8 cellular contexts compared by ENCODE assay signal in the genomic region with DNA sequence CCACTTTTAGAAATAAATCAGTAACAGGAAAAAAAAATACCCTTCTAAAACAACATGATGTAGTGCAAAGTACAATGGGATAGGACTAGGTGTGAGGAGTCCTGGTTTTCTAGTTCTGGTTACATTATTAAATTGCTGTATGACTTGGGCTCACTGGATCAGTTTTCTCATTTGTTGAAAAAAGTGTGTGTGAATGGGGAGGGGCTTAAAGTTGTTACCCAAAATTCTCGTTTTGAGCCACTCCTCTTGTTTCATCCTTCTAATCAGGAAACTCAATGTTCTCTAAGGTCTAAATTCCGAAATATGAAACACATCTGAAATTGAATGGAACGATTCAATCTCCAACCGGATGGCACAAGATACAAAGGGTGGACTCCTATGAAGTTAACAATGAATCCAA. TPM values are rescaled to one million over a fixed set of nuclear protein-coding genes. Genes with fewer than 3 reads are reported as not detected.
A peak's percentile ranks its signal among the peaks of the same experiment; 100 is the strongest.
DNase-seq lines count a peak whose midpoint lies in the region; ATAC-seq and TF ChIP-seq lines count a peak whose summit lies in the region.

No MANE protein-coding gene starts in this region.

- no peaks in the 10 kb centered on the region for H3K27me3 Mint-ChIP-seq in activated CD8-positive, alpha-beta memory T cell treated with anti-CD3 and anti-CD28 coated beads, Interleukin-2, amount 10 ng/mL, durations not matched to agents 7 days and 5 days
- peaks cover 3% of the 10 kb centered on the region for H3K27me3 Mint-ChIP-seq in activated CD8-positive, alpha-beta T cell treated with anti-CD3 and anti-CD28 coated beads, Interleukin-2, amount 10 ng/mL, durations not matched to agents 7 days and 5 days (ENCODE audit: low read depth)

- no peaks in the 10 kb centered on the region for H3K9me3 ChIP-seq in thymus (ENCODE audit: control insufficient read depth)

- H3K36me3 Mint-ChIP-seq in activated CD8-positive, alpha-beta memory T cell treated with anti-CD3 and anti-CD28 coated beads, Interleukin-2, amount 10 ng/mL, durations not matched to agents 7 days and 5 days = peaks cover 13% of the 10 kb centered on the region
- peaks cover 29% of the 10 kb centered on the region for H3K36me3 Mint-ChIP-seq in activated CD8-positive, alpha-beta T cell treated with anti-CD3 and anti-CD28 coated beads, Interleukin-2, amount 10 ng/mL, durations not matched to agents 7 days and 5 days (ENCODE audit: low read depth)

- H3K4me3 ChIP-seq in kidney epithelial cell (ENCODE audit: low read depth, low read length) (peak overlapping the region; percentile 96), thymus (ENCODE audit: low read length) (peak overlapping the region; percentile 89)

- H3K27ac ChIP-seq in thymus (ENCODE audit: low read depth) = no peak overlapping the region

- WGBS in thymus = 25% methylated on average over 4 of the region's 4 CpGs

- no peak for TF ChIP-seq CTCF in kidney epithelial cell (IDR thresholded peaks at IDR 0.05; ENCODE audit: insufficient read depth, low read length, poor library complexity, severe bottlenecking)

- H3K4me1 ChIP-seq in thymus (ENCODE audit: control insufficient read depth, insufficient read depth, low read length) = peaks cover 4% of the 10 kb centered on the region

- no peak for TF ChIP-seq POLR2A in GM18505 (IDR thresholded peaks at IDR 0.05; ENCODE audit: borderline replicate concordance, extremely low read depth, insufficient read depth, insufficient read length)

- H3K4me3 Mint-ChIP-seq in activated CD8-positive, alpha-beta memory T cell treated with anti-CD3 and anti-CD28 coated beads, Interleukin-2, amount 10 ng/mL, durations not matched to agents 7 days and 5 days = peak overlapping the region; percentile 96
- H3K4me3 Mint-ChIP-seq in activated CD8-positive, alpha-beta T cell treated with anti-CD3 and anti-CD28 coated beads, Interleukin-2, amount 10 ng/mL, durations not matched to agents 7 days and 5 days = peak overlapping the region; percentile 95

- CTCF ChIA-PET in activated CD8-positive, alpha-beta memory T cell treated with anti-CD3 and anti-CD28 coated beads, Interleukin-2, amount 10 ng/mL, durations not matched to agents 7 days and 5 days (lab: Charles Lee) = interaction anchor here (1.3 to 1.7 kb wide), 2 partner anchors 20 to 23 kb away, joined by 3 to 4 read pairs; no protein-coding TSS in a partner anchor
- CTCF ChIA-PET in activated CD8-positive, alpha-beta T cell treated with anti-CD3 and anti-CD28 coated beads, Interleukin-2, amount 10 ng/mL, durations not matched to agents 7 days and 5 days (lab: Charles Lee) = interaction anchor here (2.5 to 4.0 kb wide), 2 partner anchors 28 to 30 kb away, joined by 8 to 17 read pairs; no protein-coding TSS in a partner anchor

- H3K27me3 ChIP-seq in kidney epithelial cell (ENCODE audit: control insufficient read depth, insufficient read depth, low read length) (no peaks in the 10 kb centered on the region), thymus (ENCODE audit: control insufficient read depth, insufficient read depth) (no peaks in the 10 kb centered on the region)

- POLR2A ChIA-PET in activated CD8-positive, alpha-beta T cell treated with anti-CD3 and anti-CD28 coated beads, Interleukin-2, amount 10 ng/mL, durations not matched to agents 7 days and 5 days (lab: Charles Lee) = interaction anchor here (1.5 kb wide), 1 partner anchor 30 kb away, joined by 4 read pairs; no protein-coding TSS in a partner anchor

- H3K36me3 ChIP-seq in kidney epithelial cell (ENCODE audit: control insufficient read depth, insufficient read depth, low read length) (no peaks in the 10 kb centered on the region), thymus (ENCODE audit: control insufficient read depth, insufficient read depth) (no peaks in the 10 kb centered on the region)

- no peaks in the 10 kb centered on the region for H3K9me3 Mint-ChIP-seq in activated CD8-positive, alpha-beta memory T cell treated with anti-CD3 and anti-CD28 coated beads, Interleukin-2, amount 10 ng/mL, durations not matched to agents 7 days and 5 days (ENCODE audit: low read depth)
- H3K9me3 Mint-ChIP-seq in activated CD8-positive, alpha-beta T cell treated with anti-CD3 and anti-CD28 coated beads, Interleukin-2, amount 10 ng/mL, durations not matched to agents 7 days and 5 days (ENCODE audit: insufficient read depth) = no peaks in the 10 kb centered on the region

- no peak for ATAC-seq in activated CD8-positive, alpha-beta memory T cell treated with anti-CD3 and anti-CD28 coated beads, Interleukin-2, amount 10 ng/mL, durations not matched to agents 7 days and 5 days
- no peak for ATAC-seq in activated CD8-positive, alpha-beta T cell treated with anti-CD3 and anti-CD28 coated beads, Interleukin-2, amount 10 ng/mL, durations not matched to agents 7 days and 5 days
- ATAC-seq in HG03039 (IDR thresholded peaks at IDR 0.05; ENCODE audit: unreplicated experiment) (no peak), GM18909 (IDR thresholded peaks at IDR 0.05; ENCODE audit: poor library complexity, unreplicated experiment) (no peak), GM18505 (IDR thresholded peaks at IDR 0.05; ENCODE audit: unreplicated experiment) (no peak)

- peak overlapping the region; percentile 89 for H3K27ac Mint-ChIP-seq in activated CD8-positive, alpha-beta memory T cell treated with anti-CD3 and anti-CD28 coated beads, Interleukin-2, amount 10 ng/mL, durations not matched to agents 7 days and 5 days
- peak overlapping the region; percentile 90 for H3K27ac Mint-ChIP-seq in activated CD8-positive, alpha-beta T cell treated with anti-CD3 and anti-CD28 coated beads, Interleukin-2, amount 10 ng/mL, durations not matched to agents 7 days and 5 days

- DNase-seq in activated CD8-positive, alpha-beta memory T cell treated with anti-CD3 and anti-CD28 coated beads, Interleukin-2, amount 10 ng/mL, durations not matched to agents 7 days and 5 days = no peak
- DNase-seq in activated CD8-positive, alpha-beta memory T cell treated with anti-CD3 and anti-CD28 coated beads, Interleukin-2, amount 50 U/mL, for 48 hours = no peak
- DNase-seq in activated CD8-positive, alpha-beta T cell treated with anti-CD3 and anti-CD28 coated beads, Interleukin-2, amount 10 ng/mL, durations not matched to agents 7 days and 5 days = no peak
- no peak for DNase-seq in kidney epithelial cell (ENCODE audit: low read depth)

- H3K4me1 Mint-ChIP-seq in activated CD8-positive, alpha-beta memory T cell treated with anti-CD3 and anti-CD28 coated beads, Interleukin-2, amount 10 ng/mL, durations not matched to agents 7 days and 5 days = peaks cover 58% of the 10 kb centered on the region
- peaks cover 58% of the 10 kb centered on the region for H3K4me1 Mint-ChIP-seq in activated CD8-positive, alpha-beta T cell treated with anti-CD3 and anti-CD28 coated beads, Interleukin-2, amount 10 ng/mL, durations not matched to agents 7 days and 5 days (ENCODE audit: low read depth)

RNA-seq across cellular contexts. Expression of a gene that starts 1.7 kb away (rescaled TPM):
- 1 to 10 TPM; 7.6 to 7.8 TPM for total RNA-seq in activated CD8-positive, alpha-beta memory T cell treated with anti-CD3 and anti-CD28 coated beads, Interleukin-2, amount 10 ng/mL, durations not matched to agents 7 days and 5 days
- 1 to 10 TPM; 7.5 to 7.6 TPM for total RNA-seq in activated CD8-positive, alpha-beta T cell treated with anti-CD3 and anti-CD28 coated beads, Interleukin-2, amount 10 ng/mL, durations not matched to agents 7 days and 5 days
- 31.6 and 41.6 TPM in 2 replicates for total RNA-seq in kidney epithelial cell
- 17.8 TPM for polyA plus RNA-seq in thymus
